20 cellular contexts compared by ENCODE assay signal in the genomic region with DNA sequence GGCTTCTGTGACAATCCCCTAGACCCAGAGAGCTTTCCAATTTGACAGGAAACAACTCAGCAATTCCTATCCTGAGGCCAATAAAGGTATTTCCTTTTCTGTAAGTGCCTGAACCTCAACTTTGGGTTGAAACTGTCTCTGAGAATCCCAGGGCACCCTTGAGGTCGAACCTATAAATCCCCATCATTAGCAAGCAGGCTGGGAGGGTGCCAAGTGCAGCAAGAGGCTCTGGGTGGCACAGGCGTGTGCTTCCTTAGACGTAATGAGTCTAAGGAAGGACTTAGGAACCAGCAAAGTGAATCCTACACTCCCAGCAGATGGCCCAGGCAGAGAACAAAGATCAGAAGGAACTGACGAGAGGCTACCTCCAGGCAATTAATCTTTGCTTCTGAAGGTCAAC.
DNase-seq lines count a peak whose midpoint lies in the region; ATAC-seq and TF ChIP-seq lines count a peak whose summit lies in the region.
"Had no signal": no experiment of that assay in that cellular context is flagged by ENCODE, and none has a peak within 500 bp of the region (broad histone marks: within the 10 kb centered on the region; RNA-seq: fewer than 3 reads in every experiment).

No MANE protein-coding gene starts in this region.

- H3K9ac ChIP-seq in colonic mucosa (ENCODE audit: low read depth in 2 of 2, low read length in 2 of 2): no peak overlapping the region

- intact Hi-C loops in colonic mucosa (cut with DNase I): no loop called here
- intact Hi-C loops in uterus (cut with DNase I; ENCODE audit: low total_unique reads): no loop called here

- H3K27me3 ChIP-seq in colonic mucosa: no peaks in the 10 kb centered on the region
- H3K27me3 ChIP-seq in muscle layer of duodenum (ENCODE audit: low read depth, low read length): no peaks in the 10 kb centered on the region
- H3K27me3 ChIP-seq in uterus: no peaks in the 10 kb centered on the region
- H3K27me3 ChIP-seq: cardiac muscle cell, upper lobe of right lung had no signal

- H3K4me1 ChIP-seq in colonic mucosa: peaks cover 14% of the 10 kb centered on the region
- H3K4me1 ChIP-seq in muscle layer of duodenum (ENCODE audit: control insufficient read depth in 1 of 2, insufficient read depth in 2 of 2, low read length in 2 of 2): peaks cover 8 to 39% of the 10 kb centered on the region in 2 donors
- peaks cover 5% of the 10 kb centered on the region in 2 donors for H3K4me1 ChIP-seq in uterus

- no peaks in the 10 kb centered on the region for H3K36me3 ChIP-seq in colonic mucosa
- H3K36me3 ChIP-seq in muscle layer of duodenum (ENCODE audit: control insufficient read depth in 1 of 2, insufficient read depth in 2 of 2, low read length in 2 of 2): no peaks in the 10 kb centered on the region
- H3K36me3 ChIP-seq in uterus: no peaks in the 10 kb centered on the region
- H3K36me3 ChIP-seq: cardiac muscle cell, upper lobe of right lung had no signal

- H3K27ac ChIP-seq in colonic mucosa (peak overlapping the region; percentile 59), muscle layer of duodenum (ENCODE audit: low read length) (peak overlapping the region; percentile 10), uterus (peak overlapping the region; percentile 65 to 67)
- H3K27ac ChIP-seq: C4-2B, cardiac muscle cell had no signal

- TF ChIP-seq POLR2A in uterus (IDR thresholded peaks at IDR 0.05): no peak
- no peak for TF ChIP-seq POLR2A in GM18505 (IDR thresholded peaks at IDR 0.05; ENCODE audit: borderline replicate concordance, extremely low read depth, insufficient read depth, insufficient read length)

- H3K4me3 ChIP-seq in colonic mucosa (no peak overlapping the region), muscle layer of duodenum (ENCODE audit: low read depth in 1 of 2, low read length in 2 of 2) (no peak overlapping the region), uterus (no peak overlapping the region)
- H3K4me3 ChIP-seq: cardiac muscle cell, upper lobe of right lung had no signal

- H3K9me3 ChIP-seq in colonic mucosa: no peaks in the 10 kb centered on the region
- no peaks in the 10 kb centered on the region for H3K9me3 ChIP-seq in muscle layer of duodenum (ENCODE audit: control insufficient read depth in 1 of 2, low read length in 2 of 2)
- no peaks in the 10 kb centered on the region for H3K9me3 ChIP-seq in uterus
- H3K9me3 ChIP-seq: upper lobe of right lung had no signal

- TF ChIP-seq CTCF in colonic mucosa (IDR thresholded peaks at IDR 0.05) (no peak), uterus (IDR thresholded peaks at IDR 0.05) (no peak)

- ATAC-seq in GM18505 (IDR thresholded peaks at IDR 0.05; ENCODE audit: unreplicated experiment): no peak
- ATAC-seq: activated T-helper 17 cell treated with anti-CD3 and anti-CD28 coated beads, Interleukin-2, amount 50 U/mL, for 72 hours; SK-N-SH treated with all-trans-retinoic acid at 6 μM for 48 hours; upper lobe of right lung had no signal

- DNase-seq in NCI-H82 (lab: John Stamatoyannopoulos, UW) (peak; percentile 58), NCI-H82 treated with DMSO at 0.1 percent for 48 hours (lab: John Stamatoyannopoulos, UW; ENCODE audit: unreplicated experiment) (no peak), colonic mucosa (peak; percentile 66), uterus (no peak), ecto neural progenitor cell (ENCODE audit: low spot score) (no peak), COLO668 (lab: John Stamatoyannopoulos, UW; ENCODE audit: unreplicated experiment) (no peak)
- DNase-seq: 8988T; activated CD4-positive, alpha-beta T cell treated with anti-CD3 and anti-CD28 coated beads for 1 hour; effector CD8-positive, alpha-beta T cell; head of caudate nucleus; naive B cell; NCI-H1436; NCI-H2171; upper lobe of right lung had no signal

Comparison
In these comparisons a context has a peak if more than half of its experiments do, and no peak if none do; other contexts are left out.
1. DNase-seq: peak in NCI-H82 (single experiment) and colonic mucosa (single experiment); none in NCI-H82 treated with DMSO at 0.1 percent for 48 hours (single experiment), uterus (0 of 2), ecto neural progenitor cell (single experiment) and COLO668 (single experiment).
2. H3K27ac ChIP-seq: peak in every context shown above with its lines; median percentile 66 in uterus; 59 in colonic mucosa; 10 in muscle layer of duodenum.